21 cellular contexts compared by ENCODE assay signal in the genomic region with DNA sequence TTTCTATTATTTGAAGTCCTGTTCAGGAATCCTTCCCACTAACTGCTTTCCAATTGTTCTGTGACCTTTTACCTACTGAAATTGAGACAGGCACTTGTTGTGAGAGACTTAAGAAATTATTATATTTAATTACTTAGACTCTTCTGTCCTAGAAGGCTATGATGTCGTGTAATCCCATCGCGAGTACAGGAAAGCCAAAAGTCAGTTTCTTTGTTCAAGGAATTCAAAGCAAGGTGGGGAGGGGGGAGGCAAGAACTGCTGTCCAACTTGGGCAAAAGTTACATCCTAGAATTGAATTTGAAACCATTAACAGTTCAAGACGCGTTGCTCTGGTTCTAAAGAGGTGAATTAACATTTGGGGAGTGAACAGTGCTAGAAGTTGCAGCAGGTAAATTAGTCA. TPM values are rescaled to one million over a fixed set of nuclear protein-coding genes. Genes with fewer than 3 reads are reported as not detected.
"Had no signal": no experiment of that assay in that cellular context is flagged by ENCODE, and none has a peak within 500 bp of the region (broad histone marks: within the 10 kb centered on the region; RNA-seq: fewer than 3 reads in every experiment).

No MANE protein-coding gene starts in this region.

- H3K27me3 ChIP-seq: esophagus muscularis mucosa, gastroesophageal sphincter, hepatocyte, sigmoid colon, stomach had no signal

- H3K36me3 ChIP-seq: prostate gland had no signal

- H3K9ac ChIP-seq: parathyroid adenoma had no signal

- H2AFZ ChIP-seq: hepatocyte, parathyroid adenoma had no signal

- H3K79me2 ChIP-seq: hepatocyte, parathyroid adenoma had no signal

- H3K9me3 ChIP-seq: esophagus muscularis mucosa, gastroesophageal sphincter, lower lobe of right lung, prostate gland, sigmoid colon, stomach had no signal

- H3K27ac ChIP-seq: hepatocyte, lower lobe of right lung, prostate gland had no signal

- ATAC-seq: effector memory CD8-positive, alpha-beta T cell; gastroesophageal sphincter; lower lobe of right lung; natural killer cell treated with Interleukin-12 subunit alpha and Interleukin-12 subunit beta and Interleukin-15 and Interleukin-18, amount 100 ng/mL, for 72 hours had no signal

- H3K4me2 ChIP-seq: hepatocyte had no signal

- H3K4me1 ChIP-seq: parathyroid adenoma, prostate gland, sigmoid colon had no signal

- H3K4me3 ChIP-seq: esophagus muscularis mucosa, gastroesophageal sphincter, hepatocyte, lower lobe of right lung, prostate gland, sigmoid colon, stomach had no signal

- DNase-seq: effector memory CD8-positive, alpha-beta T cell; glutamatergic neuron; lower lobe of right lung; mesenchymal stem cell; midbrain; retina; sigmoid colon; small intestine; stimulated activated CD4-positive, alpha-beta T cell treated with anti-CD3 and anti-CD28 coated beads, Interleukin-12 subunit alpha, Interleukin-12 subunit beta, amount 100 ng/mL, for 4 hours; stimulated activated naive CD4-positive, alpha-beta T cell; stomach; trophoblast cell had no signal

RNA-seq across cellular contexts. Expression of a gene that starts 18.0 kb away (rescaled TPM):
- total RNA-seq: fibroblast of villous mesenchyme; hepatocyte; kidney epithelial cell; natural killer cell treated with Interleukin-12 subunit alpha and Interleukin-12 subunit beta and Interleukin-15 and Interleukin-18, amount 100 ng/mL, for 72 hours; omental fat pad had no signal
